In genomic region chr2:239559417-239560261, GRCh38 we compare ENCODE assay signal across 31 cellular contexts.
"Had no signal": no experiment of that assay in that cellular context is flagged by ENCODE, and none has a peak within 500 bp of the region (broad histone marks: within the 10 kb centered on the region; RNA-seq: fewer than 3 reads in every experiment).

No MANE protein-coding gene starts in this region.

- H3K4me1 ChIP-seq: left lung, prostate gland, upper lobe of left lung had no signal

- H3K27me3 ChIP-seq: brain microvascular endothelial cell, ovary, thyroid gland, upper lobe of left lung had no signal

- H3K27ac ChIP-seq: brain microvascular endothelial cell, esophagus squamous epithelium, left lung, ovary, prostate gland, stomach, thyroid gland, upper lobe of left lung had no signal

- H3K9me3 ChIP-seq: esophagus squamous epithelium, left lung, mucosa of descending colon, ovary, prostate gland, stomach, thyroid gland, upper lobe of left lung had no signal

- FAIRE-seq: astrocyte, small intestine had no signal

- H3K36me3 ChIP-seq: brain microvascular endothelial cell, esophagus squamous epithelium, left lung, ovary, prostate gland, stomach, thyroid gland, upper lobe of left lung had no signal

- H3K4me3 ChIP-seq: esophagus squamous epithelium, left lung, lung, mucosa of descending colon, ovary, prostate gland, stomach, thyroid gland, upper lobe of left lung had no signal

- DNase-seq: activated B cell treated with CpG ODN at 0.5 μM for 24 hours; activated CD4-positive, alpha-beta T cell treated with anti-CD3 and anti-CD28 coated beads for 4 hours; activated CD4-positive, alpha-beta T cell treated with anti-CD3 and anti-CD28 coated beads, Interleukin-2, amount 50 U/mL, for 4 hours; activated effector memory CD4-positive, alpha-beta T cell treated with anti-CD3 and anti-CD28 coated beads, Interleukin-2, amount 50 U/mL, for 16 hours; activated naive CD4-positive, alpha-beta T cell treated with anti-CD3 and anti-CD28 coated beads, Interleukin-2, amount 50 U/mL, for 16 hours; activated T-cell treated with anti-CD3 and anti-CD28 coated beads for 4 hours; amniotic stem cell; brain microvascular endothelial cell; central memory CD4-positive, alpha-beta T cell; dermis blood vessel endothelial cell; effector CD4-positive, alpha-beta T cell; esophagus squamous epithelium; foreskin melanocyte; kidney glomerular epithelial cell; left lung; mesendoderm; mucosa of descending colon; nephron progenitor cell; ovary; retina; small intestine; stimulated activated CD4-positive, alpha-beta T cell treated with anti-CD3 and anti-CD28 coated beads, Interleukin-2, amount 100 ng/mL, for 24 hours; stimulated activated naive B cell treated with anti-CD40 and anti-IgM and Interleukin-4, amounts not matched to agents 10 μg/mL and 1 μg/mL and 100 μg/mL, for 72 hours; stomach; T-helper 2 cell; thyroid gland had no signal

- ATAC-seq: left lung; mucosa of descending colon; sciatic nerve; stimulated activated naive B cell treated with anti-CD40 and anti-IgM and Interleukin-4, amounts not matched to agents 10 μg/mL and 1 μg/mL and 100 μg/mL, for 72 hours had no signal
